Comparison of ENCODE assay signal across 8 cellular contexts in the genomic region with DNA sequence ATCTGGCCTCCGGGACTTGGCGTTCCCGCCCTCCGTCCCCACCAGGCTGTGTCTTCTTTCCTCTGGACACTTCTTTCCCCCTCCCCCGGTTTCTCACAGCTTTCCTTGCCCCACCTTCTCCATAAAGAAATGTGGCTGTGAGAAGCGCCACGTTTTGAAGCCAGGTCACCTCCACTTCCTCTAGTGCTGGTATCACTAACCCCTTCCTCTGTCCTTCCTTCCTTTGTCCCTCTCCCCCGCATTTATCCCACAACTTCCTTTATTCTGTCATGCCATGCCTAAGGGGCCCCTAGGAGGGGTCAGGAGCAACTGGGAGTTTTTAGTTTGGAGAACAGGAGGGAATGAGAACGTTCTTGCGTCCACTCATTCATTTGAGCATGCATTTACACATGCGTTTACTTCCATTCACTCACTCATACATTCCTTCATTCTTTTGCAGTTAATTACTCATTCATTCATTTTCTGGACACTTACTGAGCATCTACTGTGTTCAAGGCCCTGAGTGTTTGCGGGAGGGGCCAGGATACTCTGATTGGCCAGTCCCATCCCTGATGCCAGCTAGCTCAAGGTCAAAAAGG. TPM values are rescaled to one million over a fixed set of nuclear protein-coding genes. Genes with fewer than 3 reads are reported as not detected.
A peak's percentile ranks its signal among the peaks of the same experiment; 100 is the strongest.
DNase-seq lines count a peak whose midpoint lies in the region; ATAC-seq and TF ChIP-seq lines count a peak whose summit lies in the region.

No MANE protein-coding gene starts in this region.

- CTCF ChIA-PET in activated CD8-positive, alpha-beta memory T cell treated with anti-CD3 and anti-CD28 coated beads, Interleukin-2, amount 10 ng/mL, durations not matched to agents 7 days and 5 days (lab: Charles Lee), result no interaction called here
- CTCF ChIA-PET in activated CD8-positive, alpha-beta T cell treated with anti-CD3 and anti-CD28 coated beads, Interleukin-2, amount 10 ng/mL, durations not matched to agents 7 days and 5 days (lab: Charles Lee), result no interaction called here

- peak overlapping the region; percentile 59 for H3K9ac ChIP-seq in iPS-18a (ENCODE audit: low read length)

- no peaks in the 10 kb centered on the region for H3K9me3 ChIP-seq in iPS-18a (ENCODE audit: control insufficient read depth, low read depth, low read length)
- no peaks in the 10 kb centered on the region for H3K9me3 ChIP-seq in testis

- whole genome bisulfite sequencing in testis, 2 donors, result 18 to 20% methylated on average over 12 of the region's 12 CpGs

- H3K4me1 ChIP-seq in iPS-18a (ENCODE audit: control insufficient read depth, low read depth, low read length), result peaks cover 11% of the 10 kb centered on the region
- peaks cover 19% of the 10 kb centered on the region for H3K4me1 ChIP-seq in testis

- no peak for TF ChIP-seq CTCF in testis (IDR thresholded peaks at IDR 0.05)

- H3K27ac ChIP-seq in iPS-18a (ENCODE audit: low read length), result no peak overlapping the region
- H3K27ac ChIP-seq in testis, result peak overlapping the region in 1 of 2 donors; percentile 83

- DNase-seq in activated CD8-positive, alpha-beta memory T cell treated with anti-CD3 and anti-CD28 coated beads, Interleukin-2, amount 10 ng/mL, durations not matched to agents 7 days and 5 days, result peak; percentile 35
- no peak for DNase-seq in activated CD8-positive, alpha-beta memory T cell treated with anti-CD3 and anti-CD28 coated beads for 24 hours
- DNase-seq in activated CD8-positive, alpha-beta T cell treated with anti-CD3 and anti-CD28 coated beads, Interleukin-2, amount 10 ng/mL, durations not matched to agents 7 days and 5 days, result no peak
- DNase-seq in testis, result no peak
- no peak for DNase-seq in activated CD4-positive, CD25-positive, alpha-beta regulatory T cell (lab: John Stamatoyannopoulos, UW)

- no peak for TF ChIP-seq POLR2A in testis (IDR thresholded peaks at IDR 0.05)

- H3K27me3 Mint-ChIP-seq in activated CD8-positive, alpha-beta memory T cell treated with anti-CD3 and anti-CD28 coated beads, Interleukin-2, amount 10 ng/mL, durations not matched to agents 7 days and 5 days, result peaks cover 19% of the 10 kb centered on the region
- peaks cover 10% of the 10 kb centered on the region for H3K27me3 Mint-ChIP-seq in activated CD8-positive, alpha-beta T cell treated with anti-CD3 and anti-CD28 coated beads, Interleukin-2, amount 10 ng/mL, durations not matched to agents 7 days and 5 days (ENCODE audit: low read depth)

- H3K4me3 Mint-ChIP-seq in activated CD8-positive, alpha-beta memory T cell treated with anti-CD3 and anti-CD28 coated beads, Interleukin-2, amount 10 ng/mL, durations not matched to agents 7 days and 5 days, result peak overlapping the region; percentile 62
- H3K4me3 Mint-ChIP-seq in activated CD8-positive, alpha-beta T cell treated with anti-CD3 and anti-CD28 coated beads, Interleukin-2, amount 10 ng/mL, durations not matched to agents 7 days and 5 days, result peak overlapping the region; percentile 71

- H3K4me3 ChIP-seq in iPS-18a (ENCODE audit: low read length), result peak overlapping the region; percentile 58
- peak overlapping the region; percentile 49 to 60 for H3K4me3 ChIP-seq in testis

- no peaks in the 10 kb centered on the region for H3K36me3 Mint-ChIP-seq in activated CD8-positive, alpha-beta memory T cell treated with anti-CD3 and anti-CD28 coated beads, Interleukin-2, amount 10 ng/mL, durations not matched to agents 7 days and 5 days
- H3K36me3 Mint-ChIP-seq in activated CD8-positive, alpha-beta T cell treated with anti-CD3 and anti-CD28 coated beads, Interleukin-2, amount 10 ng/mL, durations not matched to agents 7 days and 5 days (ENCODE audit: low read depth), result no peaks in the 10 kb centered on the region

- H3K9me3 Mint-ChIP-seq in activated CD8-positive, alpha-beta memory T cell treated with anti-CD3 and anti-CD28 coated beads, Interleukin-2, amount 10 ng/mL, durations not matched to agents 7 days and 5 days (ENCODE audit: low read depth), result no peaks in the 10 kb centered on the region
- H3K9me3 Mint-ChIP-seq in activated CD8-positive, alpha-beta T cell treated with anti-CD3 and anti-CD28 coated beads, Interleukin-2, amount 10 ng/mL, durations not matched to agents 7 days and 5 days (ENCODE audit: insufficient read depth), result no peaks in the 10 kb centered on the region

- H3K36me3 ChIP-seq in iPS-18a (ENCODE audit: control insufficient read depth, low read depth, low read length), result no peaks in the 10 kb centered on the region
- no peaks in the 10 kb centered on the region for H3K36me3 ChIP-seq in testis (ENCODE audit: low read depth, missing control alignments)

- POLR2A ChIA-PET in activated CD8-positive, alpha-beta T cell treated with anti-CD3 and anti-CD28 coated beads, Interleukin-2, amount 10 ng/mL, durations not matched to agents 7 days and 5 days (lab: Charles Lee), result interaction anchor here (0.6 kb wide), 1 partner anchor 379 kb away, joined by 5 read pairs; no protein-coding TSS in a partner anchor

- intact Hi-C loops in testis (cut with DNase I; ENCODE audit: low total_unique reads), result no loop called here

- no peak overlapping the region for H3K27ac Mint-ChIP-seq in activated CD8-positive, alpha-beta memory T cell treated with anti-CD3 and anti-CD28 coated beads, Interleukin-2, amount 10 ng/mL, durations not matched to agents 7 days and 5 days
- H3K27ac Mint-ChIP-seq in activated CD8-positive, alpha-beta T cell treated with anti-CD3 and anti-CD28 coated beads, Interleukin-2, amount 10 ng/mL, durations not matched to agents 7 days and 5 days, result peak overlapping the region; percentile 54

- H3K27me3 ChIP-seq in iPS-18a (ENCODE audit: control insufficient read depth, insufficient read depth, low read length) (peaks cover 15% of the 10 kb centered on the region), testis (no peaks in the 10 kb centered on the region)

- H3K4me1 Mint-ChIP-seq in activated CD8-positive, alpha-beta memory T cell treated with anti-CD3 and anti-CD28 coated beads, Interleukin-2, amount 10 ng/mL, durations not matched to agents 7 days and 5 days, result peaks cover 14% of the 10 kb centered on the region
- peaks cover 19% of the 10 kb centered on the region for H3K4me1 Mint-ChIP-seq in activated CD8-positive, alpha-beta T cell treated with anti-CD3 and anti-CD28 coated beads, Interleukin-2, amount 10 ng/mL, durations not matched to agents 7 days and 5 days (ENCODE audit: low read depth)

- no peak for ATAC-seq in activated CD8-positive, alpha-beta memory T cell treated with anti-CD3 and anti-CD28 coated beads, Interleukin-2, amount 10 ng/mL, durations not matched to agents 7 days and 5 days
- ATAC-seq in activated CD8-positive, alpha-beta T cell treated with anti-CD3 and anti-CD28 coated beads, Interleukin-2, amount 10 ng/mL, durations not matched to agents 7 days and 5 days, result no peak
- ATAC-seq in GM21447 (IDR thresholded peaks at IDR 0.05; ENCODE audit: unreplicated experiment) (no peak), GM21515 (IDR thresholded peaks at IDR 0.05; ENCODE audit: unreplicated experiment) (no peak)

RNA-seq across cellular contexts. Expression of gene ACOT11, which starts 5.0 kb away (rescaled TPM):
- under 1 TPM; 0.58 to 0.96 TPM for total RNA-seq in activated CD8-positive, alpha-beta memory T cell treated with anti-CD3 and anti-CD28 coated beads, Interleukin-2, amount 10 ng/mL, durations not matched to agents 7 days and 5 days
- total RNA-seq in activated CD8-positive, alpha-beta T cell treated with anti-CD3 and anti-CD28 coated beads, Interleukin-2, amount 10 ng/mL, durations not matched to agents 7 days and 5 days, result 1 to 10 TPM; 1.3 to 1.6 TPM
- total RNA-seq in testis, result 10 to 100 TPM; 19.1 to 33.8 TPM
- 4.9 TPM for polyA plus RNA-seq in testis (ENCODE audit: insufficient read depth, low read depth, low replicate concordance)

Comparison
In these comparisons a context has a peak if more than half of its experiments do, and no peak if none do; other contexts are left out.
1. RNA of gene ACOT11, which starts 5.0 kb away (total RNA-seq): 19.1 to 33.8 TPM in testis; 1.3 to 1.6 TPM in activated CD8-positive, alpha-beta T cell treated with anti-CD3 and anti-CD28 coated beads, Interleukin-2, amount 10 ng/mL, durations not matched to agents 7 days and 5 days and 0.58 to 0.96 TPM in activated CD8-positive, alpha-beta memory T cell treated with anti-CD3 and anti-CD28 coated beads, Interleukin-2, amount 10 ng/mL, durations not matched to agents 7 days and 5 days; every median in the first group is over 4 times any median in the second.